19 cellular contexts compared by ENCODE assay signal in the genomic region with DNA sequence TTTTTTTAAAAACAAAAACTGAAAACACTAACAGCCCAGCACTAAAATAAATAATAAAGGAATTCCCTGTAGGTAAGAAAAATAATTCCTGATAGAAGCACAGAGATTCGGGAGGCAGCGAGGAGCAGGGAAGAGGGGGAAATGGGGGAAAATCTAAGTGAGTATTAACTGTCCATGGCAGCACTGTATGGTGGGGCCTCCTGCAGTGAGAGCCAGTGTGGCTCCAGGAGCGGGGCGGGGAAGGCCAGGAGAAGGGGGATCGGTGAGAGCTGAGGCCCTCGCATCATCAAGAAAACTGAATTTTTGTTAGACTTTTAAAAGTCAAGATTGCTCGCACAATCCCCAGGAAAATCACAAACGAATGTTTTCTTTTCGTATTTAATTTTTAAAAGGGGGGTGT. TPM values are rescaled to one million over a fixed set of nuclear protein-coding genes. Genes with fewer than 3 reads are reported as not detected.
DNase-seq lines count a peak whose midpoint lies in the region; ATAC-seq, FAIRE-seq and TF ChIP-seq lines count a peak whose summit lies in the region.
"Had no signal": no experiment of that assay in that cellular context is flagged by ENCODE, and none has a peak within 500 bp of the region (broad histone marks: within the 10 kb centered on the region; RNA-seq: fewer than 3 reads in every experiment).

No MANE protein-coding gene starts in this region.

- DNase-seq in activated CD8-positive, alpha-beta memory T cell treated with anti-CD3 and anti-CD28 coated beads, Interleukin-2, amount 10 ng/mL, durations not matched to agents 7 days and 5 days: peak; percentile 15
- no peak for DNase-seq in activated CD8-positive, alpha-beta memory T cell treated with anti-CD3 and anti-CD28 coated beads for 24 hours
- DNase-seq in hepatocyte (ENCODE audit: low spot score) (no peak), pancreas (no peak), NCI-H82 treated with DMSO at 0.1 percent for 48 hours (lab: John Stamatoyannopoulos, UW; ENCODE audit: unreplicated experiment) (no peak), anterior cingulate cortex (lab: John Stamatoyannopoulos, UW) (no peak)
- DNase-seq: 8988T; AML-193; Caco-2; CD8-positive, alpha-beta memory T cell; DND-41; GDM1; GM23248 had no signal

- H3K4me1 Mint-ChIP-seq in activated CD8-positive, alpha-beta memory T cell treated with anti-CD3 and anti-CD28 coated beads, Interleukin-2, amount 10 ng/mL, durations not matched to agents 7 days and 5 days: no peaks in the 10 kb centered on the region
- H3K4me1 Mint-ChIP-seq: CD8-positive, alpha-beta memory T cell had no signal

- no peaks in the 10 kb centered on the region for H3K9me3 Mint-ChIP-seq in activated CD8-positive, alpha-beta memory T cell treated with anti-CD3 and anti-CD28 coated beads, Interleukin-2, amount 10 ng/mL, durations not matched to agents 7 days and 5 days (ENCODE audit: low read depth)
- H3K9me3 Mint-ChIP-seq: CD8-positive, alpha-beta memory T cell had no signal

- no peaks in the 10 kb centered on the region for H3K27me3 ChIP-seq in hepatocyte
- H3K27me3 ChIP-seq in pancreas: no peaks in the 10 kb centered on the region
- H3K27me3 ChIP-seq: BLaER1 had no signal

- no peak overlapping the region for H3K4me2 ChIP-seq in hepatocyte
- H3K4me2 ChIP-seq: BLaER1 had no signal

- no peaks in the 10 kb centered on the region for H4K20me1 ChIP-seq in hepatocyte (ENCODE audit: insufficient read depth, poor library complexity, severe bottlenecking)
- H4K20me1 ChIP-seq: BLaER1 had no signal

- no peak overlapping the region for H3K4me3 Mint-ChIP-seq in activated CD8-positive, alpha-beta memory T cell treated with anti-CD3 and anti-CD28 coated beads, Interleukin-2, amount 10 ng/mL, durations not matched to agents 7 days and 5 days
- H3K4me3 Mint-ChIP-seq: CD8-positive, alpha-beta memory T cell had no signal

- no peak overlapping the region for H2AFZ ChIP-seq in hepatocyte
- H2AFZ ChIP-seq: GM23248 had no signal

- H3K9me3 ChIP-seq in hepatocyte (ENCODE audit: low read depth) (no peaks in the 10 kb centered on the region), pancreas (no peaks in the 10 kb centered on the region)
- H3K9me3 ChIP-seq: BLaER1, Caco-2, HAP-1 had no signal

- H3K27ac Mint-ChIP-seq in activated CD8-positive, alpha-beta memory T cell treated with anti-CD3 and anti-CD28 coated beads, Interleukin-2, amount 10 ng/mL, durations not matched to agents 7 days and 5 days: no peak overlapping the region
- H3K27ac Mint-ChIP-seq: CD8-positive, alpha-beta memory T cell had no signal

- no peak for FAIRE-seq in pancreas (lab: Jason Lieb, UNC)
- FAIRE-seq: GM18507, HepG2, HTR-8/SVneo had no signal

- H3K27ac ChIP-seq in hepatocyte: peak overlapping the region; percentile 66
- H3K27ac ChIP-seq in pancreas: peak overlapping the region; percentile 81 to 90 (median 84)
- H3K27ac ChIP-seq: BLaER1, GM23248 had no signal

- CTCF ChIA-PET in activated CD8-positive, alpha-beta memory T cell treated with anti-CD3 and anti-CD28 coated beads, Interleukin-2, amount 10 ng/mL, durations not matched to agents 7 days and 5 days (lab: Charles Lee): no interaction called here

- 90% methylated on average over 9 of the region's 9 CpGs for WGBS in hepatocyte (ENCODE audit: low lambda C conversion rate, missing lambda C conversion rate)
- 59 to 74% methylated on average over 9 of the region's 9 CpGs for WGBS in pancreas, 2 donors

- H3K9me2 ChIP-seq in hepatocyte (replicated peaks; ENCODE audit: insufficient read depth): no peaks in the 10 kb centered on the region

- H3K36me3 ChIP-seq in hepatocyte (replicated peaks; ENCODE audit: insufficient read depth, low read depth) (no peaks in the 10 kb centered on the region), pancreas (no peaks in the 10 kb centered on the region)
- H3K36me3 ChIP-seq: BLaER1, HAP-1 had no signal

- intact Hi-C loops in pancreas (cut with DNase I): no loop called here

- no peaks in the 10 kb centered on the region for H3K27me3 Mint-ChIP-seq in activated CD8-positive, alpha-beta memory T cell treated with anti-CD3 and anti-CD28 coated beads, Interleukin-2, amount 10 ng/mL, durations not matched to agents 7 days and 5 days
- H3K27me3 Mint-ChIP-seq: CD8-positive, alpha-beta memory T cell had no signal

- no peaks in the 10 kb centered on the region for H3K79me2 ChIP-seq in hepatocyte

- no peaks in the 10 kb centered on the region for H3K36me3 Mint-ChIP-seq in activated CD8-positive, alpha-beta memory T cell treated with anti-CD3 and anti-CD28 coated beads, Interleukin-2, amount 10 ng/mL, durations not matched to agents 7 days and 5 days
- H3K36me3 Mint-ChIP-seq: CD8-positive, alpha-beta memory T cell had no signal

- H3K4me1 ChIP-seq in hepatocyte (ENCODE audit: insufficient read depth) (no peaks in the 10 kb centered on the region), pancreas (peaks cover 15 to 23% (median 21%) of the 10 kb centered on the region in 3 donors)
- H3K4me1 ChIP-seq: Caco-2, HAP-1 had no signal

- ATAC-seq in activated CD8-positive, alpha-beta memory T cell treated with anti-CD3 and anti-CD28 coated beads, Interleukin-2, amount 10 ng/mL, durations not matched to agents 7 days and 5 days: no peak
- ATAC-seq in pancreas: peak in 3 of 4 donors; percentile 4 to 15 (median 5)
- no peak for ATAC-seq in activated CD4-positive, CD25-positive, alpha-beta regulatory T cell treated with anti-CD3 and anti-CD28 coated beads, Interleukin-2, amount 50 U/mL, for 24 hours

- H3K4me3 ChIP-seq in hepatocyte (no peak overlapping the region), pancreas (peak overlapping the region in 3 of 4 donors; percentile 15 to 30 (median 26))
- H3K4me3 ChIP-seq: BLaER1, GM23248, HAP-1 had no signal

- TF ChIP-seq CTCF in hepatocyte (IDR thresholded peaks at IDR 0.05; ENCODE audit: poor library complexity) (no peak), pancreas (IDR thresholded peaks at IDR 0.05) (no peak)

RNA-seq across cellular contexts. Expression of a gene that starts 14.1 kb away (rescaled TPM):
- 1 to 10 TPM; 1.2 to 3.2 TPM for total RNA-seq in activated CD8-positive, alpha-beta memory T cell treated with anti-CD3 and anti-CD28 coated beads, Interleukin-2, amount 10 ng/mL, durations not matched to agents 7 days and 5 days
- total RNA-seq in hepatocyte: 3.0 and 10.4 TPM in 2 replicates
- 8.4 and 12.0 TPM in 2 replicates for polyA plus RNA-seq in hepatocyte
- total RNA-seq in pancreas: 10 to 100 TPM; 12.0 to 28.0 (median 16.8) TPM
- polyA plus RNA-seq in pancreas: 10 to 100 TPM; 19.0 to 40.3 TPM
- total RNA-seq: Caco-2, HepG2 had no signal
- polyA plus RNA-seq: HepG2 had no signal

Comparison
In these comparisons a context has a peak if more than half of its experiments do, and no peak if none do; other contexts are left out.
1. ATAC-seq: peak in pancreas (3 of 4); none in activated CD8-positive, alpha-beta memory T cell treated with anti-CD3 and anti-CD28 coated beads, Interleukin-2, amount 10 ng/mL, durations not matched to agents 7 days and 5 days (single experiment) and activated CD4-positive, CD25-positive, alpha-beta regulatory T cell treated with anti-CD3 and anti-CD28 coated beads, Interleukin-2, amount 50 U/mL, for 24 hours (0 of 2).